8 cellular contexts compared by ENCODE assay signal in genomic region chr6:31497595-31498476, GRCh38. TPM values are rescaled to one million over a fixed set of nuclear protein-coding genes. Genes with fewer than 3 reads are reported as not detected.
A peak's percentile ranks its signal among the peaks of the same experiment; 100 is the strongest.
DNase-seq lines count a peak whose midpoint lies in the region; ATAC-seq and TF ChIP-seq lines count a peak whose summit lies in the region.

TSS of gene MICB (plus strand) at chr6:31498145. CDS start at chr6:31498194, 49 bp downstream.

- TF ChIP-seq CTCF in astrocyte of the cerebellum (IDR thresholded peaks at IDR 0.05; ENCODE audit: low read depth, low read length, missing control alignments), result no peak
- TF ChIP-seq CTCF in sigmoid colon (IDR thresholded peaks at IDR 0.05), result no peak

- peak within 1 kb of the TSS; percentile 85 for H3K27ac Mint-ChIP-seq in T-helper 2 cell treated with Interferon-gamma antibody and Interleukin-4, amounts not matched to agents 5 μg/mL and 100 μg/mL, for 36 hours

- peaks cover 47% of the 10 kb centered on the region for H3K4me1 Mint-ChIP-seq in T-helper 2 cell treated with Interferon-gamma antibody and Interleukin-4, amounts not matched to agents 5 μg/mL and 100 μg/mL, for 36 hours (ENCODE audit: low read depth)

- H3K9me3 ChIP-seq in Karpas-422 (ENCODE audit: low read length) (no peaks in the 10 kb centered on the region), sigmoid colon (peaks cover 0 to 2% (median 0%) of the 10 kb centered on the region in 4 donors)

- H3K4me3 ChIP-seq in Karpas-422 (ENCODE audit: low read length), result peak within 1 kb of the TSS; percentile 74
- peak within 1 kb of the TSS; percentile 51 for H3K4me3 ChIP-seq in astrocyte of the cerebellum (ENCODE audit: low read depth, low read length)
- peak within 1 kb of the TSS; percentile 25 to 50 (median 44) for H3K4me3 ChIP-seq in sigmoid colon

- intact Hi-C loops in sigmoid colon (cut with DNase I), result no loop called here

- H3K4me1 ChIP-seq in Karpas-422 (ENCODE audit: low read length) (peaks cover 39% of the 10 kb centered on the region), sigmoid colon (peaks cover 0 to 34% (median 25%) of the 10 kb centered on the region in 4 donors)

- peaks cover 55% of the 10 kb centered on the region for H3K79me2 ChIP-seq in Karpas-422 (ENCODE audit: low read length)

- no peaks in the 10 kb centered on the region for H3K27me3 Mint-ChIP-seq in T-helper 2 cell treated with Interferon-gamma antibody and Interleukin-4, amounts not matched to agents 5 μg/mL and 100 μg/mL, for 36 hours (ENCODE audit: low read depth)

- peak within 1 kb of the TSS; percentile 76 for H3K9ac ChIP-seq in Karpas-422 (ENCODE audit: low read length)

- peak within 1 kb of the TSS; percentile 93 for H3K4me2 ChIP-seq in Karpas-422 (ENCODE audit: low read depth, low read length, poor library complexity, severe bottlenecking)

- peak within 1 kb of the TSS; percentile 84 for H2AFZ ChIP-seq in Karpas-422 (ENCODE audit: low read length)

- WGBS in sigmoid colon, 2 donors, result 0 to 1% methylated on average over 61 of the region's 61 CpGs

- DNase-seq in CMK (ENCODE audit: low read depth) (peak; percentile 46), Karpas-422 (peak; percentile 96), astrocyte of the cerebellum (ENCODE audit: low read depth) (peak; percentile 24), hypothalamus (lab: John Stamatoyannopoulos, UW) (peak in 27 of 51 donors; percentile 5 to 51 (median 23)), sigmoid colon (peak; percentile 83), SHP77 treated with DMSO at 0.1 percent for 48 hours (lab: John Stamatoyannopoulos, UW) (no peak)
- DNase-seq in T-helper 2 cell treated with Interferon-gamma antibody and Interleukin-4, amounts not matched to agents 5 μg/mL and 100 μg/mL, for 36 hours (ENCODE audit: low spot score), result peak; percentile 83

- H3K9me3 Mint-ChIP-seq in T-helper 2 cell treated with Interferon-gamma antibody and Interleukin-4, amounts not matched to agents 5 μg/mL and 100 μg/mL, for 36 hours, result no peaks in the 10 kb centered on the region

- H3K36me3 ChIP-seq in Karpas-422 (ENCODE audit: insufficient read depth, low read length) (no peaks in the 10 kb centered on the region), sigmoid colon (no peaks in the 10 kb centered on the region)

- ATAC-seq in GM21381 (IDR thresholded peaks at IDR 0.05; ENCODE audit: unreplicated experiment), result peak; percentile 48

- peak within 1 kb of the TSS; percentile 93 for H3K4me3 Mint-ChIP-seq in T-helper 2 cell treated with Interferon-gamma antibody and Interleukin-4, amounts not matched to agents 5 μg/mL and 100 μg/mL, for 36 hours

- in situ Hi-C loops in astrocyte of the cerebellum (cut with HindIII; ENCODE audit: low sequenced_read_pairs), result no loop called here

- H3K9me2 ChIP-seq in Karpas-422 (replicated peaks; ENCODE audit: insufficient read depth, low read length), result no peaks in the 10 kb centered on the region

- no peaks in the 10 kb centered on the region for H4K20me1 ChIP-seq in Karpas-422 (ENCODE audit: insufficient read depth, low read depth, low read length)

- no peaks in the 10 kb centered on the region for H3K27me3 ChIP-seq in Karpas-422 (ENCODE audit: low read length)
- peaks cover 15 to 82% (median 36%) of the 10 kb centered on the region in 3 donors for H3K27me3 ChIP-seq in sigmoid colon

- TF ChIP-seq POLR2A in sigmoid colon (IDR thresholded peaks at IDR 0.05), result no peak

- TF ChIP-seq EP300 in sigmoid colon (IDR thresholded peaks at IDR 0.05), result no peak

- H3K36me3 Mint-ChIP-seq in T-helper 2 cell treated with Interferon-gamma antibody and Interleukin-4, amounts not matched to agents 5 μg/mL and 100 μg/mL, for 36 hours (ENCODE audit: low read depth), result peaks cover 21% of the 10 kb centered on the region

- H3K27ac ChIP-seq in Karpas-422 (ENCODE audit: low read length), result peak within 1 kb of the TSS; percentile 58
- H3K27ac ChIP-seq in sigmoid colon, result peak within 1 kb of the TSS in 3 of 4 donors; percentile 30 to 68 (median 50)

RNA-seq across cellular contexts. Expression of gene MICB, which starts in this region (rescaled TPM):
- 13.2 and 15.7 TPM in 2 replicates for total RNA-seq in Karpas-422 (2014; rRNA removed; shearing (Covaris generic); ENCODE audit: low replicate concordance)
- total RNA-seq in sigmoid colon, result 1 to 10 TPM in 3 of 4 donors, under 1 TPM in 1; 0.71 to 3.3 (median 1.5) TPM
- 1 to 10 TPM in 2 of 3 donors, under 1 TPM in 1; 0.92 to 7.7 (median 1.2) TPM for polyA plus RNA-seq in sigmoid colon
